Comparison of ENCODE assay signal across 8 cellular contexts in the genomic region with DNA sequence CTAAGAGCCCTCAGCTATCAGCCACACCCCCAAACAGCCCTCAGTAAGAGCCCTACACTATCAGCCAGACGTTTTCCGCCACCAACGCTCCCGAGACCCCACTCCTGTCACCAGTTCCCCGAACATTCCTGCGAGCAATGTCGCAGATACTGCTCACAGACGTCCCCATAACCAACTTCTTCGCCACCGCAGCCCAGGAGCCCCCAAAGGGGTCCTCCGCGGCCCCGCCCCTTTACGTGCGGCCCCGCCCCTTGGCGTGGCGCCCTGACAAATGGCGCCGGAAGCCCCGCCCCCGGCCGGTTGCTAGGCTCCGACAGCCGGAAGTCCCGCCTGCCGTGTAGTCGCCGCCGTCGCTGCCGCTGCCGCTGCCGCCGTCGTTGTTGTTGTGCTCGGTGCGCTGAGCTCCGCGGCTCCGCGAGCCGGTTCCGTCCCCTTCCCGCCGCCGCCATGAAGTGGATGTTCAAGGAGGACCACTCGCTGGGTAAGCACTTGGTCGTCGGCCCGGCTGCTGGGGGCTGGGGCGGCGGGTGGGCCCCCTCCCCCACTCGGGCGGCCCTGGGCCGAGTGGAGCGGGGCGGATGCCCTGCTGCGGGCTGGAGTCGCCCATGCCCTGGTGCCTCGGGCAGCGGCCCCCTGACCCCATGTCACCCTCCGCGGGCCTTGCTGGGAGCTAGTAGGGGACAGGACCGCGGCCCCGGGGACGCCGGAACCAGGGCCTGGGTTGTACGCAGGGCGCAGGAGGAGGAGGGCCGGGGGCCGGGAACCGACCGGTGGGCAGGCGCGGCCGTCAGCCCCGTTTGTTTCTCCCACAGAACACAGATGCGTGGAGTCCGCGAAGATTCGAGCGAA. TPM values are rescaled to one million over a fixed set of nuclear protein-coding genes. Genes with fewer than 3 reads are reported as not detected.
DNase-seq lines count a peak whose midpoint lies in the region; ATAC-seq and TF ChIP-seq lines count a peak whose summit lies in the region.

A gene with protein sequence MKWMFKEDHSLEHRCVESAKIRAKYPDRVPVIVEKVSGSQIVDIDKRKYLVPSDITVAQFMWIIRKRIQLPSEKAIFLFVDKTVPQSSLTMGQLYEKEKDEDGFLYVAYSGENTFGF (plus strand): TSS at position 340 of the 849 bp plus-strand sequence. CDS start 108 bp downstream, at position 448.

- H3K4me1 ChIP-seq in prostate gland (replicated peaks), result peaks cover 11% of the 10 kb centered on the region
- peaks cover 34% of the 10 kb centered on the region for H3K4me1 ChIP-seq in upper lobe of right lung

- TF ChIP-seq POLR2A in GM15510 (IDR thresholded peaks at IDR 0.05; ENCODE audit: borderline replicate concordance, extremely low read depth, insufficient read length), result peak; percentile 65
- TF ChIP-seq POLR2A in prostate gland (IDR thresholded peaks at IDR 0.05), result peak; percentile 95

- H3K27me3 ChIP-seq in prostate gland (replicated peaks; ENCODE audit: insufficient read depth), result no peaks in the 10 kb centered on the region
- H3K27me3 ChIP-seq in upper lobe of right lung, result no peaks in the 10 kb centered on the region

- peak within 1 kb of the TSS; percentile 98 for H3K27ac Mint-ChIP-seq in T-helper 17 cell

- TF ChIP-seq CTCF in prostate gland (IDR thresholded peaks at IDR 0.05) (peak in 1 of 4 experiments; percentile 23), upper lobe of right lung (IDR thresholded peaks at IDR 0.05) (no peak)

- peak within 1 kb of the TSS; percentile 73 to 78 for H3K4me3 ChIP-seq in prostate gland
- H3K4me3 ChIP-seq in upper lobe of right lung, result peak within 1 kb of the TSS; percentile 100

- H3K36me3 Mint-ChIP-seq in T-helper 17 cell (ENCODE audit: low read depth), result peaks cover 2% of the 10 kb centered on the region

- peak; percentile 78 for DNase-seq in NCI-H146 (lab: John Stamatoyannopoulos, UW)
- DNase-seq in T-helper 17 cell, result peak; percentile 89 to 96 (median 91)
- DNase-seq in amniotic stem cell (lab: John Stamatoyannopoulos, UW), result peak; percentile 30
- DNase-seq in left cardiac atrium, result peak; percentile 89
- peak; percentile 76 for DNase-seq in prostate gland (ENCODE audit: low spot score)
- DNase-seq in upper lobe of right lung, result peak; percentile 94

- peak within 1 kb of the TSS; percentile 98 for H3K4me3 Mint-ChIP-seq in T-helper 17 cell

- H3K27ac ChIP-seq in prostate gland, result peak within 1 kb of the TSS; percentile 79 to 81
- peak within 1 kb of the TSS; percentile 87 for H3K27ac ChIP-seq in upper lobe of right lung

- H3K4me1 Mint-ChIP-seq in T-helper 17 cell, result peaks cover 26% of the 10 kb centered on the region

- H3K36me3 ChIP-seq in prostate gland (peaks cover 0 to 14% of the 10 kb centered on the region in 2 donors), upper lobe of right lung (peaks cover 35% of the 10 kb centered on the region)

- H3K9me3 ChIP-seq in T-helper 17 cell (ENCODE audit: control insufficient read depth, low read length, poor library complexity, severe bottlenecking) (no peaks in the 10 kb centered on the region), prostate gland (no peaks in the 10 kb centered on the region), upper lobe of right lung (no peaks in the 10 kb centered on the region)

- peaks cover 21% of the 10 kb centered on the region for H3K27me3 Mint-ChIP-seq in T-helper 17 cell

- intact Hi-C loops in left cardiac atrium (cut with DNase I), result no loop called here
- intact Hi-C loops in prostate gland (cut with DNase I), result loop anchor here (2.0 to 5.0 kb wide), 3 partner anchors 57 to 134 kb away; partner anchors contain the start of genes ADAT1, CFDP1, KARS1 and TERF2IP
- intact Hi-C loops in upper lobe of right lung (cut with DNase I), result no loop called here

- ATAC-seq in HG02840 (IDR thresholded peaks at IDR 0.05; ENCODE audit: low FRiP score, unreplicated experiment), result peak; percentile 72
- ATAC-seq in T-helper 17 cell, result peak; percentile 72
- peak; percentile 94 to 95 for ATAC-seq in left cardiac atrium
- ATAC-seq in upper lobe of right lung, result peak; percentile 95

- under 1% methylated on average over 73 of the region's 84 CpGs for WGBS in prostate gland

RNA-seq across cellular contexts. Expression of the gene that starts here (rescaled TPM):
- total RNA-seq in T-helper 17 cell, result 10 to 100 TPM; 76.5 to 79.5 TPM
- total RNA-seq in left cardiac atrium, result 100 to 1,000 TPM; 172 to 180 TPM
- total RNA-seq in prostate gland, result 100 to 1,000 TPM; 107 to 169 TPM
- total RNA-seq in upper lobe of right lung, result 109 TPM

Comparison
In these comparisons a context has a peak if more than half of its experiments do, and no peak if none do; other contexts are left out.
1. Peak in every context shown above with its lines: DNase-seq, ATAC-seq, H3K4me3 ChIP-seq and H3K27ac ChIP-seq.
2. DNase-seq: peak in every context shown above with its lines; median percentile 94 in upper lobe of right lung; 91 in T-helper 17 cell; 89 in left cardiac atrium; 78 in NCI-H146; 76 in prostate gland; 30 in amniotic stem cell.